12 cellular contexts compared by ENCODE assay signal in genomic region chr5:140189977-140190867, GRCh38. TPM values are rescaled to one million over a fixed set of nuclear protein-coding genes. Genes with fewer than 3 reads are reported as not detected.
A peak's percentile ranks its signal among the peaks of the same experiment; 100 is the strongest.
DNase-seq lines count a peak whose midpoint lies in the region; ATAC-seq, FAIRE-seq and TF ChIP-seq lines count a peak whose summit lies in the region.
"Had no signal": no experiment of that assay in that cellular context is flagged by ENCODE, and none has a peak within 500 bp of the region (broad histone marks: within the 10 kb centered on the region; RNA-seq: fewer than 3 reads in every experiment).

No MANE protein-coding gene starts in this region.

- peaks cover 2% of the 10 kb centered on the region for H3K36me3 Mint-ChIP-seq in activated naive CD4-positive, alpha-beta T cell treated with anti-CD3 and anti-CD28 coated beads for 36 hours (ENCODE audit: low read depth)

- 83% methylated on average over 3 of the region's 3 CpGs for WGBS in A549 (ENCODE audit: missing lambda C conversion rate)
- WGBS in HepG2 (ENCODE audit: low lambda C conversion rate) = 81% methylated on average over 3 of the region's 3 CpGs

- no peaks in the 10 kb centered on the region for H3K36me3 ChIP-seq in PC-3 (ENCODE audit: low read depth, low read length)
- peaks cover 4 to 10% of the 10 kb centered on the region in 2 experiments; a peak in 4 of 5 replicates for H3K36me3 ChIP-seq in HepG2 (replicated peaks in 1 of 2; ENCODE audit: control insufficient read depth in 1 of 2, insufficient read depth in 2 of 2, low read length in 2 of 2)
- H3K36me3 ChIP-seq: SJSA1 had no signal

- H2AFZ ChIP-seq in PC-3 (ENCODE audit: low read length) (no peak overlapping the region), HepG2 (ENCODE audit: low read length) (no peak overlapping the region)

- H3K9me3 Mint-ChIP-seq in activated naive CD4-positive, alpha-beta T cell treated with anti-CD3 and anti-CD28 coated beads for 36 hours = peaks cover 5% of the 10 kb centered on the region

- 0 out of 6 replicates have a peak, but pooled peaks of 1 of the 2 experiments have one; percentile 35 for ATAC-seq in A549
- peak; percentile 18; the same call in 1 of the 2 replicates for ATAC-seq in PC-3
- no peak for ATAC-seq in HepG2
- ATAC-seq: naive thymus-derived CD4-positive, alpha-beta T cell had no signal

- no TSS peak for BruUV-seq in PC-3 (replicated peaks; lab: Mats Ljungman, UMichigan)
- BruUV-seq in HepG2 (replicated peaks; lab: Mats Ljungman, UMichigan) = no TSS peak

- no peak overlapping the region for H3K27ac Mint-ChIP-seq in activated naive CD4-positive, alpha-beta T cell treated with anti-CD3 and anti-CD28 coated beads for 36 hours
- H3K27ac Mint-ChIP-seq: naive thymus-derived CD4-positive, alpha-beta T cell had no signal

- CTCF ChIA-PET in A549 (lab: Yijun Ruan, JAX) = interaction anchor here (0.8 to 1.3 kb wide), 3 partner anchors 12 to 162 kb away, joined by 3 read pairs; partner anchors contain the start of gene NRG2
- CTCF ChIA-PET in PC-3 (lab: Charles Lee) = no interaction called here
- CTCF ChIA-PET in HepG2 (lab: Yijun Ruan, JAX; ENCODE audit: low intra/inter-chr PET ratio, low total read pairs) = no interaction called here
- CTCF ChIA-PET in activated naive CD4-positive, alpha-beta T cell treated with anti-CD3 and anti-CD28 coated beads for 36 hours (lab: Charles Lee) = no interaction called here

- H3K4me3 ChIP-seq in A549 (no peak overlapping the region), PC-3 (ENCODE audit: low read length) (no peak overlapping the region), HepG2 (replicated peaks in 1 of 3; ENCODE audit: insufficient read depth in 1 of 3, low read depth in 2 of 3, low read length in 3 of 3) (no peak overlapping the region)
- H3K4me3 ChIP-seq: SJSA1 had no signal

- DNase-seq in A549 (ENCODE audit: low read depth in 1 of 2, low spot score in 1 of 2) (no peak), PC-3 (no peak), epidermal melanocyte (ENCODE audit: insufficient read length, low spot score) (peak; percentile 27), HepG2 (ENCODE audit: low spot score) (no peak), NCI-H774 (lab: John Stamatoyannopoulos, UW) (no peak), NCI-H526 (lab: John Stamatoyannopoulos, UW) (no peak)
- DNase-seq in effector CD4-positive, alpha-beta T cell = no peak
- no peak for DNase-seq in activated naive CD4-positive, alpha-beta T cell treated with anti-CD3 and anti-CD28 coated beads for 36 hours
- DNase-seq: naive thymus-derived CD4-positive, alpha-beta T cell; NCI-H2107; stimulated activated CD4-positive, alpha-beta T cell treated with anti-CD3 and anti-CD28 coated beads, Interleukin-4, amount 100 ng/mL, for 24 hours had no signal

- TF ChIP-seq RAD21 in A549 (conservative IDR thresholded peaks at IDR 0.05 in 1 of 2, IDR thresholded peaks at IDR 0.05 in 1 of 2) (no peak), HepG2 (CRISPR knock-in tag; IDR thresholded peaks at IDR 0.05) (no peak)

- no peaks in the 10 kb centered on the region for H4K20me1 ChIP-seq in PC-3 (ENCODE audit: low read length)
- H4K20me1 ChIP-seq in HepG2 (ENCODE audit: insufficient read depth, low read length) = no peaks in the 10 kb centered on the region

- POLR2A ChIA-PET in A549 (lab: Yijun Ruan, JAX) (no interaction called here), PC-3 (lab: Charles Lee; ENCODE audit: unreplicated experiment) (interaction anchor here (0.5 kb wide), 1 partner anchor 125 kb away, joined by 3 read pairs; no protein-coding TSS in a partner anchor), HepG2 (lab: Yijun Ruan, JAX) (no interaction called here)

- peak overlapping the region; percentile 22; the same call in 2 of the 3 replicates for H3K4me2 ChIP-seq in A549
- no peak overlapping the region for H3K4me2 ChIP-seq in PC-3 (ENCODE audit: low read length)
- H3K4me2 ChIP-seq in HepG2 (ENCODE audit: low read depth, low read length) = no peak overlapping the region

- no peaks in the 10 kb centered on the region for H3K9me2 ChIP-seq in PC-3 (replicated peaks; ENCODE audit: low read length)

- H3K4me1 Mint-ChIP-seq in activated naive CD4-positive, alpha-beta T cell treated with anti-CD3 and anti-CD28 coated beads for 36 hours (ENCODE audit: low read depth) = no peaks in the 10 kb centered on the region

- H3K4me3 Mint-ChIP-seq in activated naive CD4-positive, alpha-beta T cell treated with anti-CD3 and anti-CD28 coated beads for 36 hours = no peak overlapping the region
- H3K4me3 Mint-ChIP-seq: naive thymus-derived CD4-positive, alpha-beta T cell had no signal

- H3K27me3 Mint-ChIP-seq in activated naive CD4-positive, alpha-beta T cell treated with anti-CD3 and anti-CD28 coated beads for 36 hours (ENCODE audit: low read depth) = no peaks in the 10 kb centered on the region

- H3K79me2 ChIP-seq in PC-3 (ENCODE audit: low read length) = no peaks in the 10 kb centered on the region
- H3K79me2 ChIP-seq in HepG2 (ENCODE audit: insufficient read depth, low read length) = peaks cover 16% of the 10 kb centered on the region

- FAIRE-seq in A549 (lab: Jason Lieb, UNC) (no peak), HepG2 (lab: Jason Lieb, UNC) (no peak)

- no peaks in the 10 kb centered on the region for H3F3A ChIP-seq in PC-3 (ENCODE audit: low read length, unreplicated experiment)

- intact Hi-C loops in PC-3 (cut with micrococcal nuclease) (no loop called here), HepG2 (cut with micrococcal nuclease; ENCODE audit: unreplicated experiment) (no loop called here)
- intact Hi-C loops in activated naive CD4-positive, alpha-beta T cell treated with anti-CD3 and anti-CD28 coated beads for 36 hours (cut with micrococcal nuclease) = no loop called here

- TF ChIP-seq EP300 in A549 (IDR thresholded peaks at IDR 0.05) (no peak), HepG2 (IDR thresholded peaks at IDR 0.05; ENCODE audit: low read depth in 2 of 2, low read length in 2 of 2) (no peak), HepG2 (CRISPR knock-in tag; IDR thresholded peaks at IDR 0.05; ENCODE audit: borderline replicate concordance) (no peak)

- H3K9ac ChIP-seq in PC-3 (ENCODE audit: low read length) (no peak overlapping the region), HepG2 (ENCODE audit: insufficient read depth, low read depth, low read length) (no peak overlapping the region)

- H3K9me3 ChIP-seq in A549 = 0 out of 3 replicates have a peak, but pooled peaks cover 6% of the 10 kb centered on the region
- H3K9me3 ChIP-seq in PC-3 (ENCODE audit: low read length) = no peaks in the 10 kb centered on the region
- no peaks in the 10 kb centered on the region for H3K9me3 ChIP-seq in HepG2 (ENCODE audit: low read length)
- H3K9me3 ChIP-seq: SJSA1 had no signal

- in situ Hi-C loops in HepG2 (cut with HindIII; ENCODE audit: extremely low pct_ligation_motif_present, low pct_unique_long_range_greater_than_20kb) = no loop called here

- TF ChIP-seq CTCF in A549 (IDR thresholded peaks at IDR 0.05) (no peak), PC-3 (conservative IDR thresholded peaks at IDR 0.05; ENCODE audit: low read depth, low read length) (no peak), HepG2 (CRISPR knock-in tag; IDR thresholded peaks at IDR 0.05) (no peak)

- H3K27ac ChIP-seq in A549 = no peak overlapping the region; a peak in 1 of 6 replicates
- no peak overlapping the region for H3K27ac ChIP-seq in PC-3 (ENCODE audit: low read length)
- H3K27ac ChIP-seq in HepG2 (ENCODE audit: extremely low read length, insufficient read depth, low read length) = no peak overlapping the region
- H3K27ac ChIP-seq: SJSA1 had no signal

- TF ChIP-seq POLR2A in A549 (IDR thresholded peaks at IDR 0.05; ENCODE audit: low read length) = no peak
- no peak for TF ChIP-seq POLR2A in HepG2 (IDR thresholded peaks at IDR 0.05; ENCODE audit: insufficient read depth in 1 of 2, low read depth in 2 of 2, low read length in 2 of 2)

- H3K27me3 ChIP-seq in PC-3 (ENCODE audit: low read length) (no peaks in the 10 kb centered on the region), HepG2 (ENCODE audit: control insufficient read depth in 1 of 2, insufficient read depth in 2 of 2, low read length in 2 of 2) (no peaks in the 10 kb centered on the region)
- H3K27me3 ChIP-seq: SJSA1 had no signal

- H3K4me1 ChIP-seq in A549 (peaks cover 15% of the 10 kb centered on the region; the same call in 2 of the 3 replicates), PC-3 (ENCODE audit: insufficient read depth, low read length) (no peaks in the 10 kb centered on the region), HepG2 (ENCODE audit: insufficient read depth, low read length) (peaks cover 54% of the 10 kb centered on the region)
- H3K4me1 ChIP-seq: SJSA1 had no signal

RNA-seq across cellular contexts. Expression of gene CYSTM1, which starts 15.2 kb away (rescaled TPM):
- polyA plus RNA-seq in A549 (2011; rRNA removed) = 76.8 and 82.8 TPM in 2 replicates
- polyA plus RNA-seq in A549 (2012; cell fraction: cytosol; rRNA removed) = 74.8 and 91.0 TPM in 2 replicates
- polyA plus RNA-seq in A549 (2012; cell fraction: nucleus; rRNA removed) = 35.1 and 41.8 TPM in 2 replicates
- polyA plus RNA-seq in A549 (2017; fragmentation: RNase III; extraction: RNeasy Plus Mini Kit Qiagen cat#74134 plus additional on column Dnase treatment) = 83.6 to 103 TPM (median 89.9 TPM) in 3 replicates
- 55.3 and 81.1 TPM in 2 replicates for polyA minus RNA-seq in A549 (2011; rRNA and poly(A)+ RNA removed)
- total RNA-seq in PC-3 (2014; rRNA removed) = 24.3 and 43.3 TPM in 2 replicates
- total RNA-seq in HepG2 (2016; rRNA removed; fragmentation: Illumina TruSeq; extraction: Trizol) = 40.0 and 52.7 TPM in 2 replicates
- 16.3 and 21.9 TPM in 2 replicates for total RNA-seq in HepG2 (2016; cell fraction: cytosol; rRNA removed; fragmentation: Illumina TruSeq; extraction: Trizol; ENCODE audit: low read depth)
- total RNA-seq in HepG2 (2016; cell fraction: insoluble cytoplasmic fraction; rRNA removed; fragmentation: Illumina TruSeq; extraction: Trizol) = 37.6 and 58.4 TPM in 2 replicates
- 15.0 and 21.9 TPM in 2 replicates for total RNA-seq in HepG2 (2016; cell fraction: membrane; rRNA removed; fragmentation: Illumina TruSeq; extraction: Trizol)
- 17.2 and 20.7 TPM in 2 replicates for total RNA-seq in HepG2 (2016; cell fraction: nucleus; rRNA removed; fragmentation: Illumina TruSeq; extraction: Trizol)
- polyA plus RNA-seq in HepG2 (2011; rRNA removed) = 73.4 and 85.0 TPM in 2 replicates
- 80.7 and 95.8 TPM in 2 replicates for polyA plus RNA-seq in HepG2 (2011; cell fraction: cytosol; rRNA removed)
- polyA plus RNA-seq in HepG2 (2011; cell fraction: nucleus; rRNA removed) = 17.5 and 23.1 TPM in 2 replicates
- polyA plus RNA-seq in HepG2 (2012) = 32.8 and 35.3 TPM in 2 replicates
- polyA plus RNA-seq in HepG2 (2016; cell fraction: cytosol; fragmentation: Illumina TruSeq; extraction: Trizol; ENCODE audit: low read depth) = 23.1 and 29.4 TPM in 2 replicates
- 83.1 and 90.8 TPM in 2 replicates for polyA plus RNA-seq in HepG2 (2016; cell fraction: insoluble cytoplasmic fraction; fragmentation: Illumina TruSeq; extraction: Trizol; ENCODE audit: low read depth)
- 20.1 and 22.6 TPM in 2 replicates for polyA plus RNA-seq in HepG2 (2016; cell fraction: membrane; fragmentation: Illumina TruSeq; extraction: Trizol; ENCODE audit: low read depth)
- polyA plus RNA-seq in HepG2 (2016; cell fraction: nucleus; fragmentation: Illumina TruSeq; extraction: Trizol; ENCODE audit: insufficient read depth, low read depth) = 32.0 and 35.2 TPM in 2 replicates
- polyA minus RNA-seq in HepG2 (2011; rRNA and poly(A)+ RNA removed; ENCODE audit: low replicate concordance) = 67.0 and 122 TPM in 2 replicates
- polyA minus RNA-seq in HepG2 (2011; cell fraction: cytosol; rRNA and poly(A)+ RNA removed) = 18.4 and 25.9 TPM in 2 replicates
- polyA minus RNA-seq in HepG2 (2011; cell fraction: nucleus; rRNA and poly(A)+ RNA removed) = 12.2 and 14.5 TPM in 2 replicates
- total RNA-seq in activated naive CD4-positive, alpha-beta T cell treated with anti-CD3 and anti-CD28 coated beads for 36 hours = 10 to 100 TPM; 22.3 to 25.1 TPM
